Comparison of ENCODE assay signal across 8 cellular contexts in genomic region chr6:166707045-166707444, GRCh38.
DNase-seq lines count a peak whose midpoint lies in the region; ATAC-seq and TF ChIP-seq lines count a peak whose summit lies in the region.

No MANE protein-coding gene starts in this region.

- peaks cover 2% of the 10 kb centered on the region for H3K4me1 Mint-ChIP-seq in activated B cell treated with CpG ODN at 0.5 μM for 24 hours

- no peak for TF ChIP-seq CTCF in activated B cell treated with CpG ODN at 0.5 μM for 24 hours (IDR thresholded peaks at IDR 0.05)
- TF ChIP-seq CTCF in smooth muscle cell (IDR thresholded peaks at IDR 0.05; ENCODE audit: borderline replicate concordance, insufficient read depth, poor library complexity, severe bottlenecking), result peak; percentile 25

- no peaks in the 10 kb centered on the region for H3K27me3 ChIP-seq in right cardiac atrium (ENCODE audit: control insufficient read depth, insufficient read depth)
- H3K27me3 ChIP-seq in smooth muscle cell (ENCODE audit: low read depth), result peaks cover 18% of the 10 kb centered on the region

- CTCF ChIA-PET in activated B cell treated with CpG ODN at 0.5 μM for 24 hours (lab: Charles Lee), result no interaction called here

- POLR2A ChIA-PET in activated B cell treated with CpG ODN at 0.5 μM for 24 hours (lab: Charles Lee), result no interaction called here

- H3K27ac ChIP-seq in right cardiac atrium (ENCODE audit: low read length) (no peak overlapping the region), smooth muscle cell (ENCODE audit: low read depth) (no peak overlapping the region)

- H3F3A ChIP-seq in smooth muscle cell (ENCODE audit: low read depth), result no peaks in the 10 kb centered on the region

- peak; percentile 47 for DNase-seq in activated CD4-positive, alpha-beta T cell treated with anti-CD3 and anti-CD28 coated beads for 48 hours
- no peak for DNase-seq in activated CD4-positive, alpha-beta T cell treated with anti-CD3 and anti-CD28 coated beads for 4 hours
- DNase-seq in HT-29 (ENCODE audit: low spot score) (peak; percentile 64), activated B cell treated with CpG ODN at 0.5 μM for 24 hours (no peak), right cardiac atrium (peak; percentile 51 to 77 (median 70)), smooth muscle cell (lab: John Stamatoyannopoulos, UW; ENCODE audit: unreplicated experiment) (no peak)

- ATAC-seq in activated B cell treated with CpG ODN at 0.5 μM for 24 hours (ENCODE audit: low read depth), result peak; percentile 56
- peak; percentile 86 to 91 for ATAC-seq in right cardiac atrium
- ATAC-seq in GM19455 (IDR thresholded peaks at IDR 0.05; ENCODE audit: unreplicated experiment), result no peak
- ATAC-seq in GM18907 (IDR thresholded peaks at IDR 0.05; ENCODE audit: unreplicated experiment), result no peak

- H3K9me3 ChIP-seq in right cardiac atrium (ENCODE audit: control insufficient read depth, low read length), result no peaks in the 10 kb centered on the region
- H3K9me3 ChIP-seq in smooth muscle cell (replicated peaks; ENCODE audit: low read depth), result no peaks in the 10 kb centered on the region

- H3K27me3 Mint-ChIP-seq in activated B cell treated with CpG ODN at 0.5 μM for 24 hours, result peaks cover 7% of the 10 kb centered on the region

- H2AFZ ChIP-seq in smooth muscle cell (ENCODE audit: low read depth), result no peak overlapping the region

- H4K20me1 ChIP-seq in smooth muscle cell (ENCODE audit: low read depth), result no peaks in the 10 kb centered on the region

- peaks cover 8% of the 10 kb centered on the region for H3K9me3 Mint-ChIP-seq in activated B cell treated with CpG ODN at 0.5 μM for 24 hours

- WGBS in right cardiac atrium, result 11% methylated on average over 10 of the region's 10 CpGs
- 28% methylated on average over 10 of the region's 10 CpGs for WGBS in smooth muscle cell (ENCODE audit: low lambda C conversion rate)

- H3K4me3 ChIP-seq in right cardiac atrium (ENCODE audit: low read length) (no peak overlapping the region), smooth muscle cell (no peak overlapping the region)

- no peak overlapping the region for H3K9ac ChIP-seq in smooth muscle cell (ENCODE audit: low read depth)

- H3K27ac Mint-ChIP-seq in activated B cell treated with CpG ODN at 0.5 μM for 24 hours, result no peak overlapping the region

- H3K4me3 Mint-ChIP-seq in activated B cell treated with CpG ODN at 0.5 μM for 24 hours, result no peak overlapping the region

- no peaks in the 10 kb centered on the region for H3K79me2 ChIP-seq in smooth muscle cell (ENCODE audit: low read depth)

- H3K4me2 ChIP-seq in smooth muscle cell, result no peak overlapping the region

- H3K36me3 ChIP-seq in smooth muscle cell (ENCODE audit: low read depth), result no peaks in the 10 kb centered on the region

- intact Hi-C loops in activated B cell treated with CpG ODN at 0.5 μM for 24 hours (cut with micrococcal nuclease) (no loop called here), right cardiac atrium (cut with DNase I) (no loop called here)

- H3K4me1 ChIP-seq in right cardiac atrium (ENCODE audit: control insufficient read depth, insufficient read depth, low read length) (no peaks in the 10 kb centered on the region), smooth muscle cell (ENCODE audit: low read depth) (no peaks in the 10 kb centered on the region)

- no peaks in the 10 kb centered on the region for H3K36me3 Mint-ChIP-seq in activated B cell treated with CpG ODN at 0.5 μM for 24 hours (ENCODE audit: low read depth)

Comparison
In these comparisons a context has a peak if more than half of its experiments do, and no peak if none do; other contexts are left out.
1. DNase-seq: peak in activated CD4-positive, alpha-beta T cell treated with anti-CD3 and anti-CD28 coated beads for 48 hours (single experiment), HT-29 (single experiment) and right cardiac atrium (3 of 3); none in activated CD4-positive, alpha-beta T cell treated with anti-CD3 and anti-CD28 coated beads for 4 hours (0 of 2), activated B cell treated with CpG ODN at 0.5 μM for 24 hours (single experiment) and smooth muscle cell (single experiment).
2. ATAC-seq: peak in activated B cell treated with CpG ODN at 0.5 μM for 24 hours (single experiment) and right cardiac atrium (2 of 2); none in GM19455 (single experiment) and GM18907 (single experiment).